1 cellular context compared by ENCODE assay signal in the genomic region with DNA sequence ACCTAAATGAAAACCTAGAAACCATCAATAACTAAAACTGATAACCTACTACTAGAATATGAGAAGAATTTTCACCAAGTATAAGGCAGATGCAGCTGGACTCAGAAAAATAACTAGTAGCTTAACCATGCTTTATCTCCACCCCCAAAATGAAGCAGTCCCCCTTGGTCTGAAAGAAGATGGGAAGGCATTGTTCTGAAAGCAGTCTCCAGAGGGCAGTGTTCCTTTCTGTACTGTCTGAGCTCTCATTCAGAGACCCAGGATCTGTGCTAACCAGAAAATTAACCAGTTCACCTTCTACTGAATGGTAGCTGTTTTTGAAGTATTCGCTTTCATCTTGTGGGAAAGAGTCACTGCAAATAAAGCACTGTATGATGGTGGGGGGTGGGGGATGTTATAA.
TF ChIP-seq lines count a peak whose summit lies in the region.

No MANE protein-coding gene starts in this region.

TF ChIP-seq in H1, 55 proteins besides CTCF, POLR2A, EP300 and RAD21 (continued from another document):
- TF ChIP-seq, protein P1, sequence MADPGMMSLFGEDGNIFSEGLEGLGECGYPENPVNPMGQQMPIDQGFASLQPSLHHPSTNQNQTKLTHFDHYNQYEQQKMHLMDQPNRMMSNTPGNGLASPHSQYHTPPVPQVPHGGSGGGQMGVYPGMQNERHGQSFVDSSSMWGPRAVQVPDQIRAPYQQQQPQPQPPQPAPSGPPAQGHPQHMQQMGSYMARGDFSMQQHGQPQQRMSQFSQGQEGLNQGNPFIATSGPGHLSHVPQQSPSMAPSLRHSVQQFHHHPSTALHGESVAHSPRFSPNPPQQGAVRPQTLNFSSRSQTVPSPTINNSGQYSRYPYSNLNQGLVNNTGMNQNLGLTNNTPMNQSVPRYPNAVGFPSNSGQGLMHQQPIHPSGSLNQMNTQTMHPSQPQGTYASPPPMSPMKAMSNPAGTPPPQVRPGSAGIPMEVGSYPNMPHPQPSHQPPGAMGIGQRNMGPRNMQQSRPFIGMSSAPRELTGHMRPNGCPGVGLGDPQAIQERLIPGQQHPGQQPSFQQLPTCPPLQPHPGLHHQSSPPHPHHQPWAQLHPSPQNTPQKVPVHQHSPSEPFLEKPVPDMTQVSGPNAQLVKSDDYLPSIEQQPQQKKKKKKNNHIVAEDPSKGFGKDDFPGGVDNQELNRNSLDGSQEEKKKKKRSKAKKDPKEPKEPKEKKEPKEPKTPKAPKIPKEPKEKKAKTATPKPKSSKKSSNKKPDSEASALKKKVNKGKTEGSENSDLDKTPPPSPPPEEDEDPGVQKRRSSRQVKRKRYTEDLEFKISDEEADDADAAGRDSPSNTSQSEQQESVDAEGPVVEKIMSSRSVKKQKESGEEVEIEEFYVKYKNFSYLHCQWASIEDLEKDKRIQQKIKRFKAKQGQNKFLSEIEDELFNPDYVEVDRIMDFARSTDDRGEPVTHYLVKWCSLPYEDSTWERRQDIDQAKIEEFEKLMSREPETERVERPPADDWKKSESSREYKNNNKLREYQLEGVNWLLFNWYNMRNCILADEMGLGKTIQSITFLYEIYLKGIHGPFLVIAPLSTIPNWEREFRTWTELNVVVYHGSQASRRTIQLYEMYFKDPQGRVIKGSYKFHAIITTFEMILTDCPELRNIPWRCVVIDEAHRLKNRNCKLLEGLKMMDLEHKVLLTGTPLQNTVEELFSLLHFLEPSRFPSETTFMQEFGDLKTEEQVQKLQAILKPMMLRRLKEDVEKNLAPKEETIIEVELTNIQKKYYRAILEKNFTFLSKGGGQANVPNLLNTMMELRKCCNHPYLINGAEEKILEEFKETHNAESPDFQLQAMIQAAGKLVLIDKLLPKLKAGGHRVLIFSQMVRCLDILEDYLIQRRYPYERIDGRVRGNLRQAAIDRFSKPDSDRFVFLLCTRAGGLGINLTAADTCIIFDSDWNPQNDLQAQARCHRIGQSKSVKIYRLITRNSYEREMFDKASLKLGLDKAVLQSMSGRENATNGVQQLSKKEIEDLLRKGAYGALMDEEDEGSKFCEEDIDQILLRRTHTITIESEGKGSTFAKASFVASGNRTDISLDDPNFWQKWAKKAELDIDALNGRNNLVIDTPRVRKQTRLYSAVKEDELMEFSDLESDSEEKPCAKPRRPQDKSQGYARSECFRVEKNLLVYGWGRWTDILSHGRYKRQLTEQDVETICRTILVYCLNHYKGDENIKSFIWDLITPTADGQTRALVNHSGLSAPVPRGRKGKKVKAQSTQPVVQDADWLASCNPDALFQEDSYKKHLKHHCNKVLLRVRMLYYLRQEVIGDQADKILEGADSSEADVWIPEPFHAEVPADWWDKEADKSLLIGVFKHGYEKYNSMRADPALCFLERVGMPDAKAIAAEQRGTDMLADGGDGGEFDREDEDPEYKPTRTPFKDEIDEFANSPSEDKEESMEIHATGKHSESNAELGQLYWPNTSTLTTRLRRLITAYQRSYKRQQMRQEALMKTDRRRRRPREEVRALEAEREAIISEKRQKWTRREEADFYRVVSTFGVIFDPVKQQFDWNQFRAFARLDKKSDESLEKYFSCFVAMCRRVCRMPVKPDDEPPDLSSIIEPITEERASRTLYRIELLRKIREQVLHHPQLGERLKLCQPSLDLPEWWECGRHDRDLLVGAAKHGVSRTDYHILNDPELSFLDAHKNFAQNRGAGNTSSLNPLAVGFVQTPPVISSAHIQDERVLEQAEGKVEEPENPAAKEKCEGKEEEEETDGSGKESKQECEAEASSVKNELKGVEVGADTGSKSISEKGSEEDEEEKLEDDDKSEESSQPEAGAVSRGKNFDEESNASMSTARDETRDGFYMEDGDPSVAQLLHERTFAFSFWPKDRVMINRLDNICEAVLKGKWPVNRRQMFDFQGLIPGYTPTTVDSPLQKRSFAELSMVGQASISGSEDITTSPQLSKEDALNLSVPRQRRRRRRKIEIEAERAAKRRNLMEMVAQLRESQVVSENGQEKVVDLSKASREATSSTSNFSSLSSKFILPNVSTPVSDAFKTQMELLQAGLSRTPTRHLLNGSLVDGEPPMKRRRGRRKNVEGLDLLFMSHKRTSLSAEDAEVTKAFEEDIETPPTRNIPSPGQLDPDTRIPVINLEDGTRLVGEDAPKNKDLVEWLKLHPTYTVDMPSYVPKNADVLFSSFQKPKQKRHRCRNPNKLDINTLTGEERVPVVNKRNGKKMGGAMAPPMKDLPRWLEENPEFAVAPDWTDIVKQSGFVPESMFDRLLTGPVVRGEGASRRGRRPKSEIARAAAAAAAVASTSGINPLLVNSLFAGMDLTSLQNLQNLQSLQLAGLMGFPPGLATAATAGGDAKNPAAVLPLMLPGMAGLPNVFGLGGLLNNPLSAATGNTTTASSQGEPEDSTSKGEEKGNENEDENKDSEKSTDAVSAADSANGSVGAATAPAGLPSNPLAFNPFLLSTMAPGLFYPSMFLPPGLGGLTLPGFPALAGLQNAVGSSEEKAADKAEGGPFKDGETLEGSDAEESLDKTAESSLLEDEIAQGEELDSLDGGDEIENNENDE (IDR thresholded peaks at IDR 0.05; ENCODE audit: insufficient replicate concordance, low read length), result no peak
- TF ChIP-seq MAFK (IDR thresholded peaks at IDR 0.05; ENCODE audit: low read depth, low read length), result no peak
- TF ChIP-seq, protein P2, sequence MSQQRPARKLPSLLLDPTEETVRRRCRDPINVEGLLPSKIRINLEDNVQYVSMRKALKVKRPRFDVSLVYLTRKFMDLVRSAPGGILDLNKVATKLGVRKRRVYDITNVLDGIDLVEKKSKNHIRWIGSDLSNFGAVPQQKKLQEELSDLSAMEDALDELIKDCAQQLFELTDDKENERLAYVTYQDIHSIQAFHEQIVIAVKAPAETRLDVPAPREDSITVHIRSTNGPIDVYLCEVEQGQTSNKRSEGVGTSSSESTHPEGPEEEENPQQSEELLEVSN (IDR thresholded peaks at IDR 0.05), result no peak
